8 cellular contexts compared by ENCODE assay signal in the genomic region with DNA sequence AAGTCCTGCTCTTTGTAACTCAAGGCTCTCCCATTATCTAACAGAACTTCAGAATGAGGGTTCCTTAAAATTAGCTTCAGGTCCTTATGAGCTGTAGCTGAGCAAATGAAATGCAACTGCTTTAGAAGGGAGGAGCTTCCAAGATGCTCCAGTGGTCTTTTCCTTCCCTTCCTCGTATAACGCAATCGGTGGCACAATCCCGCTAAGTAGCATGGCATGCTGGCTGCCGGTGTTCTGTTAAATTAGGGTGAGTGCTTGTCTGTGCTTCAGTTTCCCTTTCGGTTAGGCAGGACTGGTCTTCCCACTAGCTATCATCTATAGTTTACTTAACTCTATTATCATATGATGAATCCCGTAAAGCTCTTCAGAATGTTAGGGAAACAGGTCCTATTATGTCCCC. TPM values are rescaled to one million over a fixed set of nuclear protein-coding genes. Genes with fewer than 3 reads are reported as not detected.
DNase-seq lines count a peak whose midpoint lies in the region; ATAC-seq and TF ChIP-seq lines count a peak whose summit lies in the region.

No MANE protein-coding gene starts in this region.

- H2AFZ ChIP-seq in neural cell (ENCODE audit: low read depth, low read length): no peak overlapping the region

- TF ChIP-seq POLR2A in erythroblast (IDR thresholded peaks at IDR 0.05; ENCODE audit: low read length): no peak

- H3K36me3 Mint-ChIP-seq in Calu3 (ENCODE audit: insufficient read depth, unreplicated experiment): peaks cover 22% of the 10 kb centered on the region

- H3F3A ChIP-seq in neural cell (ENCODE audit: insufficient read depth, low read length, poor library complexity, severe bottlenecking): no peaks in the 10 kb centered on the region

- H3K27ac ChIP-seq in RWPE2 (ENCODE audit: poor library complexity, severe bottlenecking): peak overlapping the region; percentile 85
- no peak overlapping the region for H3K27ac ChIP-seq in neural cell (ENCODE audit: low read length)

- no TSS peak for BruUV-seq in Calu3 (replicated peaks; lab: Mats Ljungman, UMichigan)

- ATAC-seq in RWPE2 (ENCODE audit: low read depth): no peak

- peak overlapping the region; percentile 89 for H3K27ac Mint-ChIP-seq in Calu3 (ENCODE audit: unreplicated experiment)

- TF ChIP-seq EP300 in neural cell (conservative IDR thresholded peaks at IDR 0.05; ENCODE audit: poor library complexity, severe bottlenecking): no peak

- H3K27me3 Mint-ChIP-seq in Calu3 (ENCODE audit: unreplicated experiment): no peaks in the 10 kb centered on the region

- H3K4me1 ChIP-seq in RWPE2 (ENCODE audit: insufficient read depth, poor library complexity, severe bottlenecking) (peaks cover 47% of the 10 kb centered on the region), BE2C (no peaks in the 10 kb centered on the region)

- no peaks in the 10 kb centered on the region for H3K36me3 ChIP-seq in H7 (replicated peaks; ENCODE audit: control insufficient read depth, insufficient read depth, low read length)
- H3K36me3 ChIP-seq in RWPE2 (ENCODE audit: low read depth): peaks cover 25% of the 10 kb centered on the region
- H3K36me3 ChIP-seq in neural cell (ENCODE audit: insufficient read depth, low read length): no peaks in the 10 kb centered on the region
- no peaks in the 10 kb centered on the region for H3K36me3 ChIP-seq in BE2C

- H3K27me3 ChIP-seq in H7 (ENCODE audit: control insufficient read depth, insufficient read depth, low read length): peaks cover 28% of the 10 kb centered on the region
- no peaks in the 10 kb centered on the region for H3K27me3 ChIP-seq in RWPE2 (ENCODE audit: insufficient read depth, poor library complexity, severe bottlenecking)
- peaks cover 46% of the 10 kb centered on the region for H3K27me3 ChIP-seq in neural cell (ENCODE audit: insufficient read depth, low read depth, low read length)
- peaks cover 22% of the 10 kb centered on the region for H3K27me3 ChIP-seq in BE2C

- H3K4me1 Mint-ChIP-seq in Calu3 (ENCODE audit: low read depth, unreplicated experiment): peaks cover 36% of the 10 kb centered on the region

- H3K9ac ChIP-seq in neural cell (ENCODE audit: low read length): no peak overlapping the region

- no peak overlapping the region for H3K4me2 ChIP-seq in neural cell (ENCODE audit: low read length)

- no peaks in the 10 kb centered on the region for H3K9me2 ChIP-seq in neural cell (ENCODE audit: insufficient read depth, low read length)

- intact Hi-C loops in Calu3 (cut with micrococcal nuclease; ENCODE audit: unreplicated experiment): loop anchor here (1.0 to 5.0 kb wide), 2 partner anchors 36 to 76 kb away; no protein-coding TSS in a partner anchor

- no peaks in the 10 kb centered on the region for H3K79me2 ChIP-seq in neural cell (replicated peaks; ENCODE audit: insufficient read depth, low read length)

- no peak for TF ChIP-seq RAD21 in neural cell (conservative IDR thresholded peaks at IDR 0.05)

- H3K4me3 Mint-ChIP-seq in Calu3 (ENCODE audit: low read depth, unreplicated experiment): peak overlapping the region; percentile 86

- no peaks in the 10 kb centered on the region for H3K9me3 ChIP-seq in RWPE2 (ENCODE audit: severe bottlenecking)
- no peaks in the 10 kb centered on the region for H3K9me3 ChIP-seq in neural cell (ENCODE audit: low read length)
- H3K9me3 ChIP-seq in BE2C: no peaks in the 10 kb centered on the region

- no peaks in the 10 kb centered on the region for H3K9me3 Mint-ChIP-seq in Calu3 (ENCODE audit: low read depth, unreplicated experiment)

- peak; percentile 21 for DNase-seq in Calu3
- peak; percentile 42 for DNase-seq in H7
- DNase-seq in RWPE2 (ENCODE audit: low spot score): no peak
- DNase-seq in erythroblast (lab: John Stamatoyannopoulos, UW): peak; percentile 44 to 59
- no peak for DNase-seq in BE2C
- no peak for DNase-seq in C1 segment of cervical spinal cord (lab: John Stamatoyannopoulos, UW)
- no peak for DNase-seq in GF-D8 (lab: John Stamatoyannopoulos, UW)

- H3K4me3 ChIP-seq in H7 (ENCODE audit: insufficient read depth, low read depth, low read length) (peak overlapping the region; percentile 67), RWPE2 (ENCODE audit: severe bottlenecking) (peak overlapping the region; percentile 62), neural cell (ENCODE audit: low read length) (peak overlapping the region; percentile 60), BE2C (ENCODE audit: low read depth, low read length) (no peak overlapping the region)

- no peaks in the 10 kb centered on the region for H4K20me1 ChIP-seq in neural cell (ENCODE audit: insufficient read depth)

- TF ChIP-seq CTCF in Calu3 (IDR thresholded peaks at IDR 0.05; ENCODE audit: unreplicated experiment) (no peak), RWPE2 (IDR thresholded peaks at IDR 0.05; ENCODE audit: poor library complexity, severe bottlenecking) (no peak), neural cell (IDR thresholded peaks at IDR 0.05; ENCODE audit: poor library complexity, severe bottlenecking) (no peak), BE2C (IDR thresholded peaks at IDR 0.05; ENCODE audit: low read depth, low read length) (no peak)

- CTCF ChIA-PET in Calu3 (lab: Charles Lee): interaction anchor here (0.6 to 1.7 kb wide), 6 partner anchors 30 to 260 kb away, joined by 3 to 14 read pairs (median 6); no protein-coding TSS in a partner anchor

TF ChIP-seq in neural cell, 6 proteins besides CTCF, POLR2A, EP300 and RAD21:
- TF ChIP-seq TAF1 (IDR thresholded peaks at IDR 0.05; ENCODE audit: low read depth) (no peak), EZH2 (IDR thresholded peaks at IDR 0.05; ENCODE audit: borderline replicate concordance, insufficient read depth, low read length, poor library complexity, severe bottlenecking) (no peak)

RNA-seq across cellular contexts. Expression of gene KIAA0040, which starts 0.9 kb away (rescaled TPM):
- total RNA-seq in Calu3 (2022): 24.3 and 33.4 TPM in 2 replicates
- 10.2 and 10.6 TPM in 2 replicates for total RNA-seq in H7 (2014; rRNA removed; shearing (Covaris generic))
- polyA plus RNA-seq in neural cell: not detected in 2 replicates
- not detected in 2 replicates for polyA minus RNA-seq in neural cell
- not detected for polyA plus RNA-seq in BE2C (2012; ENCODE audit: insufficient read depth, insufficient read length, low read depth)

Comparison
In these comparisons a context has a peak if more than half of its experiments do, and no peak if none do; other contexts are left out.
1. DNase-seq: peak in Calu3 (single experiment), H7 (single experiment) and erythroblast (2 of 2); none in RWPE2 (single experiment), BE2C (single experiment), C1 segment of cervical spinal cord (0 of 14) and GF-D8 (single experiment).